In the genomic region with DNA sequence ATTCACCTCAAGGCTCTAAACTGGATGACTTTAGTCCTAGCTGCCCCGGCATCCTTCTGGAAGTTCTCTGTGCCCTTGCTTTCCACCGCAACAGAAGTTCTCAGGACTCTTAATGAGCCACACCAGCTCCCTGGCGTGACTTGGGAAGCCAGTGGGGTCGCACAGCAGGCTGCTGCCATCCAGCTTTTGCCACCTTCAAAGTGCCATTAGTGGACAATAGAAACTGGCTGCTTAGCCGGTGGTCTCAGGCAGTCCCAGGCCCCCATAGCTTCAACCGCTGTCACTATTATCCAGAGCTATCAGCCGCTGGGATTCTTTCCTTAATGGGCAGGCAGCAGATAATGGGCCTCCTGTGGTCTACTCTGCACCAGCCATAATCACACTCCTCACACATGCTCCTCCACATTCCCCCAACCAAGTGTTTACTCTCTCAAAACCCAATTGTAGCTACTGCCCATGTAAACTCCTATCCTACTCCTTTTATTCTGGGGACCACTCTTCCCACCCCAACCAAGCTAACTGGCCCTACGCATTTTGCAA, we compare ENCODE assay signal across 15 cellular contexts.
"Had no signal": no experiment of that assay in that cellular context is flagged by ENCODE, and none has a peak within 500 bp of the region (broad histone marks: within the 10 kb centered on the region; RNA-seq: fewer than 3 reads in every experiment).

No MANE protein-coding gene starts in this region.

- H3K9me3 ChIP-seq: breast epithelium, esophagus muscularis mucosa, pancreas, tibial artery had no signal

- H3K4me3 ChIP-seq: breast epithelium, esophagus muscularis mucosa, lung, pancreas, tibial artery had no signal

- ATAC-seq: activated naive CD4-positive, alpha-beta T cell treated with anti-CD3 and anti-CD28 coated beads, Interleukin-2, amount 50 U/mL, for 72 hours; left colon; stimulated activated memory B cell treated with anti-CD40 and anti-IgM and Interleukin-4, amounts not matched to agents 10 μg/mL and 1 μg/mL and 100 μg/mL, for 72 hours had no signal

- H3K36me3 ChIP-seq: breast epithelium, esophagus muscularis mucosa, pancreas, tibial artery, WERI-Rb-1 had no signal

- H3K27me3 ChIP-seq: breast epithelium, pancreas had no signal

- H3K27ac ChIP-seq: breast epithelium, esophagus muscularis mucosa, pancreas, WERI-Rb-1 had no signal

- DNase-seq: activated CD4-positive, alpha-beta T cell treated with anti-CD3 and anti-CD28 coated beads, Interleukin-2, amount 10 ng/mL, durations not matched to agents 24 days and 14 days; activated T-cell treated with anti-CD3 and anti-CD28 coated beads for 4 hours; anterior cingulate cortex; glutamatergic neuron; left colon; pancreas; small intestine; T-helper 9 cell; tibial artery; WERI-Rb-1 had no signal

- H3K4me1 ChIP-seq: breast epithelium, pancreas had no signal
